9 cellular contexts compared by ENCODE assay signal in the genomic region with DNA sequence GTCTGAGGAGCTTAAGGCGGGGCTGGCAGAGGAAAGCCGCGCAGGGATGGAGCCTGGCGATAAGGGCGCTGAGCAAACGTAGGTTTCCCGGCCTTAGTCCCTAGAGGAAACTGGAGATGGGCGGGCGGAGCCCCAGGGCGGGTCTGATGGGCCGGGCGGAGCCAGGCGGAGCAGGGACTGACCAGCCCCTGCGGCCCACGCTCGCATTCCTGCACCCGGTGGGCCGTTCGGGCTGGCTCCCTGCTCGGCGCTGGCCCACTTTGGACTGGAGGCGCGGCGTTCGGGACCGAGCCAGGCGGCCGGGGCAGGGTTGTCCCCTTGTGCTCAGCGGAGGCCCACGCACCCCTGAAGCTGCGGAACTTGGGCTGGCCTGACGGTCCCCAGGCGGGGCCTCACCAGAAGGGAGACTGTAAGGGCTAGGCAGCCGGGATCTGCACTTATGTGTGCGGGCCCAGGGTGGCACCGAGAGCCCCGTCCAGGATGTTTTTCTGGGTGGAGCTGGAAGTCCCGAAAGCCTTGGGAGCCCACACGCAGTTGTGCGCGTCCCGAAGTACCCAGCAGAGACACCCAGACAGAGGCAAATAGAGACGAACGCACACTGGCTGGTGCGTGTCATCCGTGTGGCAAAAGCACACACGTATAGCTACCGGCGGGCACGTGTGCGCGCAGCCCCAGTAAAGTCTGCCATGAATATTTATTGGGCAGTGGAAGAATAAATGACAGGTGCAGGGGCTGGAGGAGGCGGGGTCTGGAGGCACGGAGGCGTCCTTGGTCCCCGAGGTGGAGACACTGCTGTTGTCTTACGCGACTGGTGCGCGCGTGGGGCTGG. TPM values are rescaled to one million over a fixed set of nuclear protein-coding genes. Genes with fewer than 3 reads are reported as not detected.
A peak's percentile ranks its signal among the peaks of the same experiment; 100 is the strongest.
DNase-seq lines count a peak whose midpoint lies in the region; ATAC-seq, FAIRE-seq and TF ChIP-seq lines count a peak whose summit lies in the region.
"Had no signal": no experiment of that assay in that cellular context is flagged by ENCODE, and none has a peak within 500 bp of the region (broad histone marks: within the 10 kb centered on the region; RNA-seq: fewer than 3 reads in every experiment).

No MANE protein-coding gene starts in this region.

- ATAC-seq in body of pancreas (peak; percentile 82), HG03039 (IDR thresholded peaks at IDR 0.05; ENCODE audit: unreplicated experiment) (no peak)

- peak; percentile 67 for DNase-seq in DMS 273 (lab: John Stamatoyannopoulos, UW; ENCODE audit: unreplicated experiment)
- DNase-seq in DMS 273 treated with DMSO at 0.1 percent for 48 hours (lab: John Stamatoyannopoulos, UW), result no peak
- peak; percentile 48 for DNase-seq in NCI-H2227 (lab: John Stamatoyannopoulos, UW; ENCODE audit: unreplicated experiment)
- DNase-seq in body of pancreas, result peak; percentile 52 to 74 (median 64)
- DNase-seq in iPS-NIHi11 (ENCODE audit: low spot score), result peak; percentile 98
- DNase-seq in small intestine, result peak; percentile 59
- no peak for DNase-seq in SIG-M5 treated with dmso at 0.1 percent for 504 hours (lab: John Stamatoyannopoulos, UW; ENCODE audit: unreplicated experiment)

- TF ChIP-seq CTCF in body of pancreas (IDR thresholded peaks at IDR 0.05), result no peak

- H3K9me3 ChIP-seq in body of pancreas (no peaks in the 10 kb centered on the region), small intestine (ENCODE audit: control insufficient read depth, low read depth) (no peaks in the 10 kb centered on the region)

- H3K4me1 ChIP-seq in body of pancreas (peaks cover 27% of the 10 kb centered on the region), small intestine (ENCODE audit: control insufficient read depth in 2 of 2, insufficient read depth in 1 of 2, low read depth in 1 of 2, low read length in 1 of 2) (no peaks in the 10 kb centered on the region)

- intact Hi-C loops in body of pancreas (cut with DNase I), result no loop called here

- H3K36me3 ChIP-seq in body of pancreas (replicated peaks in 1 of 2; ENCODE audit: insufficient read depth in 1 of 2, low read depth in 2 of 2) (no peaks in the 10 kb centered on the region), small intestine (ENCODE audit: control insufficient read depth in 2 of 2, insufficient read depth in 2 of 2, low read length in 2 of 2) (no peaks in the 10 kb centered on the region)

- no peak overlapping the region for H3K27ac ChIP-seq in body of pancreas
- H3K27ac ChIP-seq in small intestine (ENCODE audit: low read depth in 1 of 2, low read length in 1 of 2), result no peak overlapping the region

- 0 to 1% methylated on average over 22 to 60 of the region's 61 CpGs for WGBS in body of pancreas, 2 donors
- 1 to 2% (median 2%) methylated on average over 59 to 61 of the region's 61 CpGs for WGBS in small intestine, 3 donors

- no peak for FAIRE-seq in small intestine (lab: Jason Lieb, UNC)
- FAIRE-seq: A204.1 had no signal

- peak in 2 of 3 donors; percentile 31 to 34 for TF ChIP-seq POLR2A in body of pancreas (IDR thresholded peaks at IDR 0.05)

- H3K27me3 ChIP-seq in body of pancreas, result peaks cover 0 to 15% of the 10 kb centered on the region in 2 donors
- H3K27me3 ChIP-seq in small intestine (ENCODE audit: control insufficient read depth in 2 of 2, insufficient read depth in 2 of 2, low read length in 2 of 2), result peaks cover 0 to 13% of the 10 kb centered on the region in 2 donors

- H3K4me3 ChIP-seq in body of pancreas, result peak overlapping the region in 1 of 2 donors; percentile 18
- peak overlapping the region in 1 of 2 donors; percentile 47 for H3K4me3 ChIP-seq in small intestine (ENCODE audit: low read depth in 1 of 2, low read length in 2 of 2)

RNA-seq across cellular contexts. Expression of gene PYDC1, which starts 1.4 kb away (rescaled TPM):
- total RNA-seq in body of pancreas, result not detected
- not detected for polyA plus RNA-seq in small intestine

RNA-seq across cellular contexts. Expression of gene TRIM72, which starts 1.6 kb away (rescaled TPM):
- not detected for total RNA-seq in body of pancreas
- polyA plus RNA-seq in small intestine, result under 1 TPM; under 0.01 to 0.22 (median 0.04) TPM

RNA-seq across cellular contexts. Expression of gene PYCARD, which starts 12.9 kb away (rescaled TPM):
- total RNA-seq in body of pancreas, result 10 to 100 TPM; 12.7 to 13.8 TPM
- polyA plus RNA-seq in small intestine, result 100 to 1,000 TPM; 134 to 247 (median 207) TPM

RNA-seq across cellular contexts. Expression of gene FUS, which starts 35.6 kb away (rescaled TPM):
- 10 to 100 TPM; 43.6 to 68.9 TPM for total RNA-seq in body of pancreas
- polyA plus RNA-seq in small intestine, result 100 to 1,000 TPM; 147 to 246 (median 172) TPM

RNA-seq across cellular contexts. Expression of gene ITGAM, which starts 44.3 kb away (rescaled TPM):
- 1 to 10 TPM; 3.3 to 6.5 TPM for total RNA-seq in body of pancreas
- 1 to 10 TPM in 1 of 3 donors, under 1 TPM in 2; 0.22 to 4.3 (median 0.27) TPM for polyA plus RNA-seq in small intestine

Comparison
In these comparisons a context has a peak if more than half of its experiments do, and no peak if none do; other contexts are left out.
1. DNase-seq: peak in DMS 273 (single experiment), NCI-H2227 (single experiment), body of pancreas (4 of 4), iPS-NIHi11 (single experiment) and small intestine (single experiment); none in DMS 273 treated with DMSO at 0.1 percent for 48 hours (single experiment) and SIG-M5 treated with dmso at 0.1 percent for 504 hours (single experiment).